In the genomic region with DNA sequence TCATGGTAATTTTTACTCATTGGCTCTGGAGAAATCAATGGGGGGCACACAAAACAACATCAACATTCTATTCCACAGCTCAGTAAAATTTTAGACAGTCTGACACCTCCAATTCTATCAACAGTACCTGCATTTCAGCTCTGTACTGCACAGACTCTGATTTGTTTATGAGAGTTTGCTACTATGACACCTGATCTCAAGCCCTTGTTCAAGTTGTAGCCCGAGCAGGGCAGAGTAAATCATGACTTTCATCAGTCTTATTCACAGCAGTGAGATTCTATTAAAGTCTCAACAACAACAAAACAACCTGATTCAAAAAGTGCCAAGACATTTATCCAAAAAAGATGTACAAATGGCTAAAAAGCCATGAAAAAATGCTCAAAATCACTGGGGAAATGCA, we compare ENCODE assay signal across 22 cellular contexts.
"Had no signal": no experiment of that assay in that cellular context is flagged by ENCODE, and none has a peak within 500 bp of the region (broad histone marks: within the 10 kb centered on the region; RNA-seq: fewer than 3 reads in every experiment).

No MANE protein-coding gene starts in this region.

- DNase-seq: effector CD8-positive, alpha-beta T cell; effector memory CD8-positive, alpha-beta T cell; endodermal cell; erythroblast; esophagus squamous epithelium; foreskin fibroblast; foreskin melanocyte; gastrocnemius medialis; glutamatergic neuron; head of caudate nucleus; heart right ventricle; hippocampal formation; left cardiac atrium; left lung; left ventricle myocardium superior; lower lobe of right lung; mesenchymal stem cell; mucosa of descending colon had no signal

- H3K9me3 ChIP-seq: esophagus squamous epithelium, gastrocnemius medialis, heart right ventricle, left lung, lower lobe of right lung, mucosa of descending colon had no signal

- H3K36me3 Mint-ChIP-seq: mesothelial cell of epicardium had no signal

- H3K36me3 ChIP-seq: esophagus squamous epithelium, gastrocnemius medialis, heart right ventricle, left lung, lower lobe of right lung had no signal

- H3K27ac ChIP-seq: coronary artery, epithelial cell of prostate, esophagus squamous epithelium, gastrocnemius medialis, heart right ventricle, left lung, lower lobe of right lung had no signal

- H3K9me3 Mint-ChIP-seq: effector memory CD8-positive, alpha-beta T cell; endodermal cell had no signal

- H3K4me3 ChIP-seq: coronary artery, esophagus squamous epithelium, gastrocnemius medialis, heart right ventricle, left lung, lower lobe of right lung, mucosa of descending colon had no signal

- H3K4me3 Mint-ChIP-seq: effector memory CD8-positive, alpha-beta T cell; endodermal cell; mesothelial cell of epicardium had no signal

- ATAC-seq: effector memory CD8-positive, alpha-beta T cell; esophagus mucosa; heart right ventricle; left cardiac atrium; left lung; left ventricle myocardium superior; lower lobe of right lung; mucosa of descending colon had no signal

- H3K4me1 Mint-ChIP-seq: endodermal cell had no signal

- H3K27ac Mint-ChIP-seq: effector memory CD8-positive, alpha-beta T cell; endodermal cell; mesothelial cell of epicardium had no signal

- H3K27me3 ChIP-seq: esophagus squamous epithelium, gastrocnemius medialis, heart right ventricle, left lung had no signal
